Comparison of ENCODE assay signal across 8 cellular contexts in the genomic region with DNA sequence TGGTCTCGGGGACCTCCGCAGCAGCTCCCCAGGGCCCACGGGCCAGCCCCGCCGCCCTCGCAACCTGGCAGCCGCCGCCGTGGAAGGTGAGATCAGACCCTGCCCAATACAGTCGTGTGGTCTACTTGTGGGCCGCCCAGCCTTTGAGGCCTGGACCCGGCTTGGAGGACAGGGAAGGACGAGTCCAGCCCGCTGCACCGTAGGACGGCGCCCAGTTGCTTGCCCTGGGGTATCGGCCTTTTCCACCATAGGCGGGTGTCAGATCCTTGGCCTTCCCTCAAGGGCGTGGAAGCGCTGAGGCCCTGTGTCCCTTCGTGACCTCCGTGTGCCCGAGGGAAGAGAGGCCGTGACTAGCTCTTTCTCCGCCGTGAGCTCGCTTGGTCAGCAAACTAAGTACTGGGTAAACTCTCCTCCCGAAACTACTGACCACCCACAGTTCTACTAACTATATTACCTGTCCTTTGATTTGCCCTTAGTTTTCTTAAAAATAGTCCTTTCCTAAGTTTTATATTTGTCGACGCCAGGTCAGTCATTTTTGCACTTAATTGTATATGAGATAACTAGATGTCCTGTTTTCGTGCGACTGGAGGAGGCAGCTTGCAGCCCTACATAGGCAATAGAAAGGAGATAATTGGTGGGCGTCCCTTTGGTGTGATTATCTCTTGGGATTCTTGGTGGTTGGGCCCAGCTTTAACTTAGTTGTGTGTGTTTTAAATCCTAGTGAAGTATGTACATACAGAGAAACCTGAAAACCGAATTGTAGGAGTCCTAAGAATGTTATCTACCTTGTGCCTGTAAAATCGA. TPM values are rescaled to one million over a fixed set of nuclear protein-coding genes. Genes with fewer than 3 reads are reported as not detected.
DNase-seq lines count a peak whose midpoint lies in the region; ATAC-seq and TF ChIP-seq lines count a peak whose summit lies in the region.

No MANE protein-coding gene starts in this region.

- peaks cover 30% of the 10 kb centered on the region for H3K4me1 Mint-ChIP-seq in activated CD8-positive, alpha-beta T cell treated with anti-CD3 and anti-CD28 coated beads, Interleukin-2, amount 10 ng/mL, durations not matched to agents 7 days and 5 days (ENCODE audit: low read depth)
- H3K4me1 Mint-ChIP-seq in osteocyte (ENCODE audit: unreplicated experiment), result peaks cover 34% of the 10 kb centered on the region

- H3K27me3 Mint-ChIP-seq in activated CD8-positive, alpha-beta T cell treated with anti-CD3 and anti-CD28 coated beads, Interleukin-2, amount 10 ng/mL, durations not matched to agents 7 days and 5 days (ENCODE audit: low read depth), result no peaks in the 10 kb centered on the region
- H3K27me3 Mint-ChIP-seq in osteocyte (ENCODE audit: unreplicated experiment), result no peaks in the 10 kb centered on the region

- 1% methylated on average over 36 of the region's 36 CpGs for WGBS in HUES64
- WGBS in gastroesophageal sphincter (ENCODE audit: low coverage in 1 of 2), 2 donors, result 1% methylated on average over 9 to 15 of the region's 36 CpGs

- DNase-seq in activated T-cell treated with anti-CD3 and anti-CD28 coated beads for 1 hour (ENCODE audit: low read depth) (peak; percentile 14), osteocyte (ENCODE audit: extremely low spot score, unreplicated experiment) (no peak), mesenteric fat pad (ENCODE audit: low spot score) (no peak), NK-92 (lab: John Stamatoyannopoulos, UW; ENCODE audit: unreplicated experiment) (no peak)
- no peak for DNase-seq in activated T-cell treated with anti-CD3 and anti-CD28 coated beads, Interleukin-2, amount 50 U/mL, for 1 hour
- no peak for DNase-seq in activated CD8-positive, alpha-beta T cell treated with anti-CD3 and anti-CD28 coated beads, Interleukin-2, amount 10 ng/mL, durations not matched to agents 7 days and 5 days

- no peak for TF ChIP-seq EP300 in gastroesophageal sphincter (IDR thresholded peaks at IDR 0.05)

- peak overlapping the region; percentile 90 for H3K27ac ChIP-seq in HUES64 (ENCODE audit: low read depth, low read length)
- H3K27ac ChIP-seq in gastroesophageal sphincter, result peak overlapping the region; percentile 87 to 99 (median 98)

- no peak for TF ChIP-seq POLR2A in gastroesophageal sphincter (IDR thresholded peaks at IDR 0.05)

- H3K9me3 Mint-ChIP-seq in activated CD8-positive, alpha-beta T cell treated with anti-CD3 and anti-CD28 coated beads, Interleukin-2, amount 10 ng/mL, durations not matched to agents 7 days and 5 days (ENCODE audit: insufficient read depth), result no peaks in the 10 kb centered on the region
- H3K9me3 Mint-ChIP-seq in osteocyte (ENCODE audit: unreplicated experiment), result no peaks in the 10 kb centered on the region

- H3K4me1 ChIP-seq in HUES64 (ENCODE audit: insufficient read depth, low read length), result peaks cover 15% of the 10 kb centered on the region; the same call in 1 of the 2 replicates
- H3K4me1 ChIP-seq in gastroesophageal sphincter, result peaks cover 0 to 43% (median 8%) of the 10 kb centered on the region in 3 donors

- H3K4me3 ChIP-seq in HUES64 (ENCODE audit: low read length) (peak overlapping the region; percentile 79), gastroesophageal sphincter (peak overlapping the region; percentile 87 to 97)

- peak; percentile 31 for ATAC-seq in activated CD8-positive, alpha-beta T cell treated with anti-CD3 and anti-CD28 coated beads, Interleukin-2, amount 10 ng/mL, durations not matched to agents 7 days and 5 days
- ATAC-seq in gastroesophageal sphincter, result peak; percentile 41

- H3K9ac ChIP-seq in HUES64 (ENCODE audit: low read depth, low read length), result peak overlapping the region; percentile 98

- peak overlapping the region; percentile 98 for H3K27ac Mint-ChIP-seq in activated CD8-positive, alpha-beta T cell treated with anti-CD3 and anti-CD28 coated beads, Interleukin-2, amount 10 ng/mL, durations not matched to agents 7 days and 5 days
- peak overlapping the region; percentile 93 for H3K27ac Mint-ChIP-seq in osteocyte (ENCODE audit: unreplicated experiment)

- peaks cover 44% of the 10 kb centered on the region for H3K36me3 ChIP-seq in HUES64 (ENCODE audit: insufficient read depth, low read length)
- peaks cover 0 to 31% of the 10 kb centered on the region in 2 donors for H3K36me3 ChIP-seq in gastroesophageal sphincter

- H3K9me3 ChIP-seq in HUES64 (ENCODE audit: insufficient read depth, low read depth, low read length) (no peaks in the 10 kb centered on the region), gastroesophageal sphincter (no peaks in the 10 kb centered on the region)

- peak overlapping the region; percentile 84 for H3K4me3 Mint-ChIP-seq in activated CD8-positive, alpha-beta T cell treated with anti-CD3 and anti-CD28 coated beads, Interleukin-2, amount 10 ng/mL, durations not matched to agents 7 days and 5 days
- H3K4me3 Mint-ChIP-seq in osteocyte (ENCODE audit: unreplicated experiment), result peak overlapping the region; percentile 83

- POLR2A ChIA-PET in activated CD8-positive, alpha-beta T cell treated with anti-CD3 and anti-CD28 coated beads, Interleukin-2, amount 10 ng/mL, durations not matched to agents 7 days and 5 days (lab: Charles Lee), result interaction anchor here (0.7 to 4.1 kb wide), 16 partner anchors 8 to 1257 kb away, joined by 3 to 49 read pairs (median 4); partner anchors contain the start of genes IKBIP and TMPO

- TF ChIP-seq CTCF in gastroesophageal sphincter (IDR thresholded peaks at IDR 0.05), result no peak
- no peak for TF ChIP-seq CTCF in osteocyte (IDR thresholded peaks at IDR 0.05)

- no peaks in the 10 kb centered on the region for H3K27me3 ChIP-seq in HUES64 (ENCODE audit: insufficient read depth, low read length)
- no peaks in the 10 kb centered on the region for H3K27me3 ChIP-seq in gastroesophageal sphincter

- CTCF ChIA-PET in activated CD8-positive, alpha-beta T cell treated with anti-CD3 and anti-CD28 coated beads, Interleukin-2, amount 10 ng/mL, durations not matched to agents 7 days and 5 days (lab: Charles Lee), result interaction anchor here (0.8 to 4.8 kb wide), 13 partner anchors 12 to 103 kb away, joined by 3 to 34 read pairs (median 4); partner anchors contain the start of gene TMPO

- H3K36me3 Mint-ChIP-seq in activated CD8-positive, alpha-beta T cell treated with anti-CD3 and anti-CD28 coated beads, Interleukin-2, amount 10 ng/mL, durations not matched to agents 7 days and 5 days (ENCODE audit: low read depth), result peaks cover 43% of the 10 kb centered on the region
- H3K36me3 Mint-ChIP-seq in osteocyte (ENCODE audit: unreplicated experiment), result peaks cover 22% of the 10 kb centered on the region

RNA-seq across cellular contexts. Expression of gene SLC25A3, which starts 0.8 kb away (rescaled TPM):
- polyA plus RNA-seq in HUES64 (2013, experiment 1 of 2), result 489 TPM
- polyA plus RNA-seq in HUES64 (2013, experiment 2 of 2), result 524 TPM
- total RNA-seq in activated CD8-positive, alpha-beta T cell treated with anti-CD3 and anti-CD28 coated beads, Interleukin-2, amount 10 ng/mL, durations not matched to agents 7 days and 5 days, result 100 to 1,000 TPM; 407 to 440 TPM
- total RNA-seq in gastroesophageal sphincter (100 to 1,000 TPM; 602 to 636 (median 625) TPM), osteocyte (581 and 583 TPM in 2 replicates), mesenteric fat pad (437 TPM)

RNA-seq across cellular contexts. Expression of gene IKBIP, which starts 50.3 kb away (rescaled TPM):
- 16.9 TPM for polyA plus RNA-seq in HUES64 (2013, experiment 1 of 2)
- polyA plus RNA-seq in HUES64 (2013, experiment 2 of 2), result 22.1 TPM
- 10 to 100 TPM; 35.4 to 35.8 TPM for total RNA-seq in activated CD8-positive, alpha-beta T cell treated with anti-CD3 and anti-CD28 coated beads, Interleukin-2, amount 10 ng/mL, durations not matched to agents 7 days and 5 days
- total RNA-seq in gastroesophageal sphincter (10 to 100 TPM in 2 of 4 donors, 1 to 10 TPM in 2; 4.5 to 17.2 (median 10.2) TPM), osteocyte (36.2 and 38.0 TPM in 2 replicates), mesenteric fat pad (22.6 TPM)

RNA-seq across cellular contexts. Expression of gene APAF1, which starts 50.8 kb away (rescaled TPM):
- polyA plus RNA-seq in HUES64 (2013, experiment 1 of 2), result 9.5 TPM
- polyA plus RNA-seq in HUES64 (2013, experiment 2 of 2), result 9.8 TPM
- total RNA-seq in activated CD8-positive, alpha-beta T cell treated with anti-CD3 and anti-CD28 coated beads, Interleukin-2, amount 10 ng/mL, durations not matched to agents 7 days and 5 days, result 10 to 100 TPM; 33.4 to 35.9 TPM
- total RNA-seq in gastroesophageal sphincter, result 10 to 100 TPM in 1 of 4 donors, 1 to 10 TPM in 3; 7.5 to 18.6 (median 8.5) TPM
- 14.4 and 18.8 TPM in 2 replicates for total RNA-seq in osteocyte
- total RNA-seq in mesenteric fat pad, result 14.6 TPM
